In genomic region chr2:231364961-231365810, GRCh38 we compare ENCODE assay signal across 10 cellular contexts. TPM values are rescaled to one million over a fixed set of nuclear protein-coding genes. Genes with fewer than 3 reads are reported as not detected.
DNase-seq lines count a peak whose midpoint lies in the region; ATAC-seq, FAIRE-seq and TF ChIP-seq lines count a peak whose summit lies in the region.
"Had no signal": no experiment of that assay in that cellular context is flagged by ENCODE, and none has a peak within 500 bp of the region (broad histone marks: within the 10 kb centered on the region; RNA-seq: fewer than 3 reads in every experiment).

No MANE protein-coding gene starts in this region.

- CTCF ChIA-PET in K562 (lab: Yijun Ruan, JAX; ENCODE audit: low intra/inter-chr PET ratio), result no interaction called here

- ATAC-seq in K562, result peak; percentile 48
- peak; percentile 39 for ATAC-seq in aorta (ENCODE audit: low FRiP score)
- ATAC-seq in GM18873 (IDR thresholded peaks at IDR 0.05; ENCODE audit: low FRiP score, unreplicated experiment), result no peak
- ATAC-seq in GM21717 (IDR thresholded peaks at IDR 0.05; ENCODE audit: unreplicated experiment), result no peak
- no peak for ATAC-seq in HG02938 (IDR thresholded peaks at IDR 0.05; ENCODE audit: unreplicated experiment)

- H2AFZ ChIP-seq in K562 (ENCODE audit: low read depth, low read length), result peak overlapping the region; percentile 90

- H3K79me2 ChIP-seq in K562 (ENCODE audit: control insufficient read depth, insufficient read depth, low read length), result no peaks in the 10 kb centered on the region

- no peak for TF ChIP-seq EP300 in K562 (IDR thresholded peaks at IDR 0.05; ENCODE audit: low read length)

- H3K9me3 ChIP-seq in K562 (replicated peaks; ENCODE audit: control insufficient read depth, insufficient read depth, low read depth, low read length) (no peaks in the 10 kb centered on the region), aorta (ENCODE audit: control insufficient read depth, low read length) (no peaks in the 10 kb centered on the region)

- H3K9me1 ChIP-seq in K562 (ENCODE audit: control insufficient read depth, insufficient read depth, low read length), result no peaks in the 10 kb centered on the region

- H3K27me3 ChIP-seq in K562 (ENCODE audit: control insufficient read depth in 2 of 2, insufficient read depth in 2 of 2, low read length in 2 of 2), result no peaks in the 10 kb centered on the region
- H3K27me3 ChIP-seq in aorta (ENCODE audit: control insufficient read depth in 1 of 2, insufficient read depth in 2 of 2, low read length in 1 of 2), result no peaks in the 10 kb centered on the region

- peak overlapping the region in 1 of 2 experiments; percentile 68; a peak in 2 of 4 replicates for H3K9ac ChIP-seq in K562 (ENCODE audit: insufficient read depth in 1 of 2, low read depth in 2 of 2, low read length in 2 of 2)

- no peak for TF ChIP-seq CTCF in K562 (IDR thresholded peaks at IDR 0.05 in 2 of 3, conservative IDR thresholded peaks at IDR 0.05 in 1 of 3; ENCODE audit: insufficient read depth in 2 of 3, low read depth in 1 of 3, low read length in 3 of 3)

- H3K27ac ChIP-seq in K562 (ENCODE audit: extremely low read depth, low read depth, low read length), result no peak overlapping the region
- no peak overlapping the region for H3K27ac ChIP-seq in aorta (ENCODE audit: low read depth in 1 of 2, low read length in 2 of 2)

- H3K36me3 ChIP-seq in K562 (ENCODE audit: control insufficient read depth, insufficient read depth, low read length) (no peaks in the 10 kb centered on the region), aorta (ENCODE audit: control insufficient read depth in 1 of 2, insufficient read depth in 2 of 2, low read length in 1 of 2) (peaks cover 0 to 4% of the 10 kb centered on the region in 2 donors)

- TF ChIP-seq POLR2A in K562 (conservative IDR thresholded peaks at IDR 0.05), result no peak

- POLR2A ChIA-PET in K562 (lab: Yijun Ruan, JAX), result interaction anchor here (0.8 kb wide), 1 partner anchor 106 kb away, joined by 3 read pairs; no protein-coding TSS in a partner anchor

- peak; percentile 61 for DNase-seq in AG20443 (ENCODE audit: low spot score)
- DNase-seq in LHCN-M2 (ENCODE audit: low read depth), result peak; percentile 40
- peak; percentile 18 to 35 (median 30) for DNase-seq in K562 (ENCODE audit: extremely low read depth in 1 of 4, low spot score in 3 of 4)
- peak; percentile 76 for DNase-seq in iris pigment epithelial cell (ENCODE audit: low read depth)
- DNase-seq in aorta, result peak in 1 of 2 donors; percentile 44
- DNase-seq: activated naive CD8-positive, alpha-beta T cell treated with anti-CD3 and anti-CD28 coated beads, Interleukin-2, amount 10 ng/mL, durations not matched to agents 7 days and 5 days had no signal

- H3K4me1 ChIP-seq in K562 (replicated peaks in 1 of 2; ENCODE audit: control insufficient read depth in 2 of 2, insufficient read depth in 2 of 2, low read length in 2 of 2), result peaks cover 9 to 15% of the 10 kb centered on the region in 2 experiments; a peak in 4 of 5 replicates
- no peaks in the 10 kb centered on the region for H3K4me1 ChIP-seq in aorta (ENCODE audit: control insufficient read depth in 1 of 2, insufficient read depth in 2 of 2, low read length in 2 of 2)

- no peak overlapping the region for H3K4me3 ChIP-seq in K562
- no peak overlapping the region for H3K4me3 ChIP-seq in aorta (ENCODE audit: low read length in 2 of 2)

- H3K4me2 ChIP-seq in K562 (ENCODE audit: insufficient read depth, low read length), result peak overlapping the region; percentile 25; the same call in 1 of the 2 replicates

- in situ Hi-C loops in K562 (cut with MboI), result no loop called here

- FAIRE-seq in K562 (lab: Jason Lieb, UNC), result peak; percentile 29
- FAIRE-seq: GM18507 had no signal

- no peaks in the 10 kb centered on the region for H4K20me1 ChIP-seq in K562 (replicated peaks; ENCODE audit: control insufficient read depth, insufficient read depth, low read length)

- 23% methylated on average over 17 of the region's 22 CpGs for WGBS in K562 (ENCODE audit: insufficient coverage, low coverage, missing lambda C conversion rate)
- 49 to 50% methylated on average over 22 of the region's 22 CpGs for WGBS in aorta, 2 donors

- TF ChIP-seq RAD21 in K562 (CRISPR knock-in tag; conservative IDR thresholded peaks at IDR 0.05 in 1 of 2, IDR thresholded peaks at IDR 0.05 in 1 of 2), result no peak

- intact Hi-C loops in K562 (cut with micrococcal nuclease) (no loop called here), aorta (cut with DNase I) (no loop called here)

- BruUV-seq in K562 (replicated peaks; lab: Mats Ljungman, UMichigan), result no TSS peak

TF ChIP-seq in K562, 482 proteins besides CTCF, POLR2A, EP300 and RAD21 (continues in another document):
- TF ChIP-seq CREB3L1 (IDR thresholded peaks at IDR 0.05; ENCODE audit: borderline replicate concordance, low read depth) (no peak), ZNF445 (CRISPR knock-in tag; IDR thresholded peaks at IDR 0.05; ENCODE audit: low read depth) (no peak), POU5F1 (IDR thresholded peaks at IDR 0.05; ENCODE audit: borderline replicate concordance, low read depth, low read length, partially characterized antibody) (no peak), NR2C1 (IDR thresholded peaks at IDR 0.05) (no peak), NR2C1 (tag; IDR thresholded peaks at IDR 0.05) (peak; percentile 29; the same call in 1 of the 2 replicates), NFXL1 (CRISPR knock-in tag; IDR thresholded peaks at IDR 0.05) (no peak), CBX1 (IDR thresholded peaks at IDR 0.05; ENCODE audit: low read depth) (no peak), ZNF165 (CRISPR knock-in tag; IDR thresholded peaks at IDR 0.05; ENCODE audit: borderline replicate concordance) (no peak), HMGXB4 (CRISPR knock-in tag; IDR thresholded peaks at IDR 0.05) (no peak), BCOR (IDR thresholded peaks at IDR 0.05) (no peak), NCOA2 (IDR thresholded peaks at IDR 0.05; ENCODE audit: partially characterized antibody in 2 of 2) (no peak)

RNA-seq across cellular contexts. Expression of gene B3GNT7, which starts 30.3 kb away (rescaled TPM):
- not detected in 2 replicates for total RNA-seq in LHCN-M2 (2014; rRNA removed)
- 0.01 TPM for polyA plus RNA-seq in LHCN-M2 (2012)
- total RNA-seq in K562 (2011; cell fraction: chromatin; rRNA removed; ENCODE audit: low replicate concordance), result not detected in 2 replicates
- total RNA-seq in K562 (2011; cell fraction: nucleolus; rRNA removed), result not detected in 2 replicates
- total RNA-seq in K562 (2011; cell fraction: nucleoplasm; rRNA removed), result not detected in 2 replicates
- total RNA-seq in K562 (2014; rRNA removed), result not detected in 2 replicates
- not detected in 2 replicates for total RNA-seq in K562 (2014; rRNA removed; fragmentation: Illumina TruSeq; extraction: Trizol)
- not detected in 2 replicates for total RNA-seq in K562 (2015; rRNA removed; fragmentation: Illumina TruSeq; extraction: Trizol)
- total RNA-seq in K562 (2021), result 0.20 and 0.69 TPM in 2 replicates
- not detected in 2 replicates for polyA plus RNA-seq in K562 (2011; rRNA removed)
- not detected in 2 replicates for polyA plus RNA-seq in K562 (2011; cell fraction: cytosol; rRNA removed)
- polyA plus RNA-seq in K562 (2011; cell fraction: nucleus; rRNA removed), result 0.09 TPM in 1 of 2 replicates, not detected in the other
- polyA plus RNA-seq in K562 (2012), result not detected in 2 replicates
- polyA plus RNA-seq in K562 (2014; fragmentation: Illumina TruSeq; extraction: Trizol), result not detected in 2 replicates
- polyA plus RNA-seq in K562 (2014; fragmentation: Nextera tagmentation; extraction: Ambion mirVana), result not detected
- not detected in 2 replicates for polyA plus RNA-seq in K562 (2014; rRNA removed)
- not detected in 2 replicates for polyA minus RNA-seq in K562 (2011; rRNA and poly(A)+ RNA removed)
- not detected in 2 replicates for polyA minus RNA-seq in K562 (2011; cell fraction: cytosol; rRNA and poly(A)+ RNA removed)
- not detected in 2 replicates for polyA minus RNA-seq in K562 (2011; cell fraction: nucleus; rRNA and poly(A)+ RNA removed)
- 1 to 10 TPM; 4.0 to 6.7 TPM for total RNA-seq in aorta
- 1 to 10 TPM in 1 of 2 donors, under 1 TPM in 1; 0.56 to 3.5 TPM for polyA plus RNA-seq in aorta

Comparison
In these comparisons a context has a peak if more than half of its experiments do, and no peak if none do; other contexts are left out.
1. ATAC-seq: peak in K562 (single experiment) and aorta (single experiment); none in GM18873 (single experiment), GM21717 (single experiment) and HG02938 (single experiment).